In genomic region chr17:40452074-40452787, GRCh38 we compare ENCODE assay signal across 1 cellular context.
TF ChIP-seq lines count a peak whose summit lies in the region.

No MANE protein-coding gene starts in this region.

TF ChIP-seq in IMR-90, 13 proteins besides CTCF, POLR2A, EP300 and RAD21 (continued from another document):
- TF ChIP-seq CEBPB (IDR thresholded peaks at IDR 0.05; ENCODE audit: low read depth, low read length) = no peak
- TF ChIP-seq USF2 (IDR thresholded peaks at IDR 0.05; ENCODE audit: low read depth, low read length) = no peak
- no peak for TF ChIP-seq SMC3 (IDR thresholded peaks at IDR 0.05; ENCODE audit: low read depth, low read length)
- no peak for TF ChIP-seq MAZ (IDR thresholded peaks at IDR 0.05; ENCODE audit: borderline replicate concordance, low read depth, low read length)
- no peak for TF ChIP-seq RCOR1 (IDR thresholded peaks at IDR 0.05; ENCODE audit: insufficient replicate concordance, low read length)
- TF ChIP-seq RFX5 (IDR thresholded peaks at IDR 0.05; ENCODE audit: low read depth, low read length) = no peak
- TF ChIP-seq NFE2L2 (IDR thresholded peaks at IDR 0.05; ENCODE audit: low read depth, low read length) = peak; percentile 23; the same call in 1 of the 2 replicates
- no peak for TF ChIP-seq CHD1 (IDR thresholded peaks at IDR 0.05; ENCODE audit: low read depth, low read length)
- no peak for TF ChIP-seq MXI1 (IDR thresholded peaks at IDR 0.05; ENCODE audit: borderline replicate concordance, low read depth, low read length)
- no peak for TF ChIP-seq BHLHE40 (IDR thresholded peaks at IDR 0.05; ENCODE audit: low read depth, low read length)
- TF ChIP-seq MAFK (IDR thresholded peaks at IDR 0.05; ENCODE audit: low read depth, low read length) = no peak
